ENCODE assay signal across 17 cellular contexts in genomic region chr1:74611887-74612286, GRCh38.
"Had no signal": no experiment of that assay in that cellular context is flagged by ENCODE, and none has a peak within 500 bp of the region (broad histone marks: within the 10 kb centered on the region; RNA-seq: fewer than 3 reads in every experiment).

No MANE protein-coding gene starts in this region.

- H3K4me1 ChIP-seq: heart left ventricle, spleen, tibial nerve, upper lobe of right lung, vagina had no signal

- H3K27ac ChIP-seq: heart left ventricle, spleen, tibial nerve, upper lobe of right lung, vagina had no signal

- H3K4me3 ChIP-seq: heart left ventricle, spleen, tibial nerve, upper lobe of right lung, vagina had no signal

- ATAC-seq: esophagus mucosa; heart left ventricle; naive thymus-derived CD4-positive, alpha-beta T cell; sciatic nerve; stimulated activated memory B cell treated with anti-CD40 and anti-IgM and Interleukin-4, amounts not matched to agents 10 μg/mL and 1 μg/mL and 100 μg/mL, for 72 hours; upper lobe of right lung had no signal

- H3K9me3 ChIP-seq: heart left ventricle, spleen, tibial nerve, upper lobe of right lung, vagina had no signal

- DNase-seq: effector memory CD4-positive, alpha-beta T cell; heart left ventricle; hypothalamus; kidney glomerular epithelial cell; naive thymus-derived CD4-positive, alpha-beta T cell; nephron progenitor cell; posterior cingulate gyrus; spleen; stimulated activated CD4-positive, alpha-beta T cell treated with anti-CD3 and anti-CD28 coated beads, Interleukin-15, amount 100 ng/mL, for 24 hours; stimulated activated CD4-positive, alpha-beta T cell treated with anti-CD3 and anti-CD28 coated beads, Interleukin-1b, Interleukin-23, amount 100 ng/mL, for 48 hours; stimulated activated CD4-positive, alpha-beta T cell treated with anti-CD3 and anti-CD28 coated beads, Interleukin-4, amount 100 ng/mL, for 24 hours; upper lobe of right lung had no signal

- H3K27me3 ChIP-seq: heart left ventricle, spleen, tibial nerve, upper lobe of right lung, vagina had no signal

- H3K36me3 ChIP-seq: heart left ventricle, spleen, tibial nerve, upper lobe of right lung, vagina had no signal
